ENCODE assay signal across 9 cellular contexts in genomic region chr12:9870311-9870866, GRCh38. TPM values are rescaled to one million over a fixed set of nuclear protein-coding genes. Genes with fewer than 3 reads are reported as not detected.
A peak's percentile ranks its signal among the peaks of the same experiment; 100 is the strongest.
DNase-seq lines count a peak whose midpoint lies in the region; TF ChIP-seq lines count a peak whose summit lies in the region.
"Had no signal": no experiment of that assay in that cellular context is flagged by ENCODE, and none has a peak within 500 bp of the region (broad histone marks: within the 10 kb centered on the region; RNA-seq: fewer than 3 reads in every experiment).

No MANE protein-coding gene starts in this region.

- DNase-seq in AG10803 (ENCODE audit: low read depth) (peak; percentile 10), MG63 (peak; percentile 61), choroid plexus epithelial cell (ENCODE audit: low read depth) (peak; percentile 74), myocyte (ENCODE audit: low read depth) (peak; percentile 50), GM03348 (ENCODE audit: low spot score) (no peak), T-helper 9 cell (no peak), foreskin melanocyte (no peak)
- DNase-seq in activated CD4-positive, CD25-positive, alpha-beta regulatory T cell treated with anti-CD3 and anti-CD28 coated beads, Interleukin-2, amount 50 U/mL, for 72 hours = no peak
- DNase-seq: hippocampal formation had no signal

- H3K27me3 ChIP-seq in MG63 = no peaks in the 10 kb centered on the region

- TF ChIP-seq CTCF in AG10803 (conservative IDR thresholded peaks at IDR 0.05; ENCODE audit: low read length) (no peak), choroid plexus epithelial cell (conservative IDR thresholded peaks at IDR 0.05; ENCODE audit: low read depth, low read length) (no peak)

- H3K4me3 ChIP-seq in AG10803 (ENCODE audit: low read length) (peak overlapping the region; percentile 59), MG63 (peak overlapping the region; percentile 56), choroid plexus epithelial cell (ENCODE audit: low read depth, low read length) (peak overlapping the region; percentile 51)

- no peaks in the 10 kb centered on the region for H3K9me3 ChIP-seq in MG63

- H3K36me3 ChIP-seq in MG63 = no peaks in the 10 kb centered on the region

RNA-seq across cellular contexts. Expression of gene CLEC2B, which starts 1.2 kb away (rescaled TPM):
- 14.3 and 27.2 TPM in 2 replicates for total RNA-seq in MG63 (2014; rRNA removed; shearing (Covaris generic); ENCODE audit: low replicate concordance)
- total RNA-seq in myocyte = 8.9 and 15.2 TPM in 2 replicates
- 5.1 TPM for polyA plus RNA-seq in myocyte (2012)

RNA-seq across cellular contexts. Expression of gene KLRF2, which starts 10.9 kb away (rescaled TPM):
- not detected in 2 replicates for total RNA-seq in MG63 (2014; rRNA removed; shearing (Covaris generic); ENCODE audit: low replicate concordance)
- not detected in 2 replicates for total RNA-seq in myocyte
- not detected for polyA plus RNA-seq in myocyte (2012)

RNA-seq across cellular contexts. Expression of gene KLRF1, which starts 43.1 kb away (rescaled TPM):
- 1.8 TPM in 1 of 2 replicates, not detected in the other for total RNA-seq in MG63 (2014; rRNA removed; shearing (Covaris generic); ENCODE audit: low replicate concordance)
- total RNA-seq in myocyte = not detected in 2 replicates
- polyA plus RNA-seq in myocyte (2012) = not detected

Comparison
In these comparisons a context has a peak if more than half of its experiments do, and no peak if none do; other contexts are left out.
1. DNase-seq: peak in AG10803 (single experiment), MG63 (single experiment), choroid plexus epithelial cell (single experiment) and myocyte (single experiment); none in GM03348 (single experiment), T-helper 9 cell (single experiment), foreskin melanocyte (single experiment) and activated CD4-positive, CD25-positive, alpha-beta regulatory T cell treated with anti-CD3 and anti-CD28 coated beads, Interleukin-2, amount 50 U/mL, for 72 hours (single experiment).
2. Peak in every context shown above with its lines, with median percentiles within 50 percentile points of each other: H3K4me3 ChIP-seq.